Comparison of ENCODE assay signal across 9 cellular contexts in the genomic region with DNA sequence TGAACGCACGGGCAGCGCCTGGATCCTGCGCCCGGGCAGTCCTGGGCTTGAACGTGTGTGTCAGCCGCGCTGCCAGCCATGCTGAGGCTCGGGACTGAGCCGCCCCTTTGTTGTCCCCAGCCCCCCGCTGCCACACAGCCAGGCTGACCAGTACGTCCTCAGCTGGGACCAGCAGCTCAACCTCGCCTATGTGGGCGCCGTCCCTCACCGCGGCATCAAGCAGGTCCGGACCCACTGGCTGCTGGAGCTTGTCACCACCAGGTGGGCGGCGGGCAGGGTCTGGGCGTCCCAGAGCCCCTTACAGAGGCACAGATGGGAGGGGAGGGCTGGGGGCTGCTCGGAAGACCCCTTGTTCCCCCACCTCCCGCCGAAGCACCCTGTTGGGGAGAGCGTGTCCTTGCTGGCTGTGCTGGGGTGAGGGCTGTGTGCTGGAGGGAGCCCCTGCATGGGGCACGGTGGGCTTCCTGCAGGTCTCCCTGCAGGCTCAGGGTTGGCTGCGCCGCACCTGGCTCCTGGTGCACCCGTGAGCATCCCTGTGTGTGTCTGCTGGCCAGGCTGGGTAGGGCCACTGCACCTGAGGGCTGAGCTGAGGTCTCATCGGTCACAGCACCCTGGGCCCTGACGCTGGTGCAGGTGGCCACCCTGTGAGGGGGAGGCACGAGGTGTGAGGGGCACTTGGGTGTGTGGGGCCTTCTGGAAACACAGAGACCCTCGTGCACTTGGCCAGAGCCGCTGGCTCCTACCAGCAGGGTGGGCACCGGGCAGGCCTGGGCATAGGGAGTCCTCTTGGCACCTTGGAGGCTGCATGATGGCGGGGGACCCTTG. TPM values are rescaled to one million over a fixed set of nuclear protein-coding genes. Genes with fewer than 3 reads are reported as not detected.
DNase-seq lines count a peak whose midpoint lies in the region; ATAC-seq and TF ChIP-seq lines count a peak whose summit lies in the region.
"Had no signal": no experiment of that assay in that cellular context is flagged by ENCODE, and none has a peak within 500 bp of the region (broad histone marks: within the 10 kb centered on the region; RNA-seq: fewer than 3 reads in every experiment).

No MANE protein-coding gene starts in this region.

- H3K27me3 Mint-ChIP-seq in activated CD4-positive, alpha-beta T cell treated with anti-CD3 and anti-CD28 coated beads for 36 hours, result no peaks in the 10 kb centered on the region

- peak overlapping the region in 1 of 2 donors; percentile 77 for H3K27ac ChIP-seq in left lung
- peak overlapping the region; percentile 55 for H3K27ac ChIP-seq in substantia nigra (ENCODE audit: low read depth, low read length, poor library complexity, severe bottlenecking)

- peaks cover 13% of the 10 kb centered on the region for H3K4me1 Mint-ChIP-seq in activated CD4-positive, alpha-beta T cell treated with anti-CD3 and anti-CD28 coated beads for 36 hours

- H3K27ac Mint-ChIP-seq in activated CD4-positive, alpha-beta T cell treated with anti-CD3 and anti-CD28 coated beads for 36 hours, result no peak overlapping the region

- intact Hi-C loops in activated CD4-positive, alpha-beta T cell treated with anti-CD3 and anti-CD28 coated beads for 36 hours (cut with DNase I, micrococcal nuclease), result loop anchor here (2.0 to 5.0 kb wide), 5 partner anchors 56 to 385 kb away; partner anchors contain the start of genes GAK (in 1 of the 2) and TMEM175 (in 1 of the 2)
- intact Hi-C loops in left lung (cut with DNase I), result no loop called here

- POLR2A ChIA-PET in activated CD4-positive, alpha-beta T cell treated with anti-CD3 and anti-CD28 coated beads for 36 hours (lab: Charles Lee), result interaction anchor here (0.7 kb wide), 1 partner anchor 206 kb away, joined by 4 read pairs; no protein-coding TSS in a partner anchor

- no peak for ATAC-seq in activated CD4-positive, alpha-beta T cell treated with anti-CD3 and anti-CD28 coated beads for 36 hours
- ATAC-seq in left lung, result no peak

- H3K27me3 ChIP-seq in adipocyte (replicated peaks; ENCODE audit: control insufficient read depth, insufficient read depth, low read length) (no peaks in the 10 kb centered on the region), left lung (no peaks in the 10 kb centered on the region)

- no peak for TF ChIP-seq CTCF in left lung (IDR thresholded peaks at IDR 0.05)

- peaks cover 33% of the 10 kb centered on the region for H3K4me1 ChIP-seq in adipocyte (ENCODE audit: control insufficient read depth, insufficient read depth, low read length)
- H3K4me1 ChIP-seq in left lung, result peaks cover 12 to 38% of the 10 kb centered on the region in 2 donors

- peak overlapping the region; percentile 81 for H3K4me3 ChIP-seq in adipocyte (ENCODE audit: low read length)
- peak overlapping the region; percentile 64 to 76 for H3K4me3 ChIP-seq in left lung

- H3K36me3 Mint-ChIP-seq in activated CD4-positive, alpha-beta T cell treated with anti-CD3 and anti-CD28 coated beads for 36 hours (ENCODE audit: low read depth), result peaks cover 2% of the 10 kb centered on the region

- DNase-seq in activated CD4-positive, alpha-beta T cell treated with anti-CD3 and anti-CD28 coated beads for 36 hours, result no peak
- no peak for DNase-seq in activated CD4-positive, alpha-beta T cell treated with anti-CD3 and anti-CD28 coated beads, Interleukin-2, amount 50 U/mL, for 4 hours
- DNase-seq in adipocyte (ENCODE audit: low read depth), result no peak
- DNase-seq in left lung, result peak in 1 of 2 donors; percentile 82
- no peak for DNase-seq in substantia nigra (lab: John Stamatoyannopoulos, UW)
- no peak for DNase-seq in NCI-H1694 (lab: John Stamatoyannopoulos, UW)
- DNase-seq in COR-L47 (lab: John Stamatoyannopoulos, UW), result no peak
- no peak for DNase-seq in NCI-H1105 (lab: John Stamatoyannopoulos, UW)
- DNase-seq: foreskin melanocyte had no signal

- H3K9me3 ChIP-seq in adipocyte (ENCODE audit: control insufficient read depth, low read length), result no peaks in the 10 kb centered on the region
- H3K9me3 ChIP-seq in left lung, result no peaks in the 10 kb centered on the region

- peak overlapping the region; percentile 90 for H3K9ac ChIP-seq in adipocyte (ENCODE audit: low read length)

- H3K9me3 Mint-ChIP-seq in activated CD4-positive, alpha-beta T cell treated with anti-CD3 and anti-CD28 coated beads for 36 hours (ENCODE audit: low read depth), result no peaks in the 10 kb centered on the region

- CTCF ChIA-PET in activated CD4-positive, alpha-beta T cell treated with anti-CD3 and anti-CD28 coated beads for 36 hours (lab: Charles Lee), result interaction anchor here (0.5 to 1.6 kb wide), 7 partner anchors 58 to 290 kb away, joined by 3 to 5 read pairs (median 3); no protein-coding TSS in a partner anchor

- H3K36me3 ChIP-seq in adipocyte (ENCODE audit: control insufficient read depth, insufficient read depth, low read length, severe bottlenecking) (peaks cover 17% of the 10 kb centered on the region), left lung (peaks cover 0 to 30% of the 10 kb centered on the region in 2 donors)

- peak overlapping the region; percentile 74 for H3K4me3 Mint-ChIP-seq in activated CD4-positive, alpha-beta T cell treated with anti-CD3 and anti-CD28 coated beads for 36 hours

RNA-seq across cellular contexts. Expression of gene IDUA, which starts 1.1 kb away (rescaled TPM):
- total RNA-seq in activated CD4-positive, alpha-beta T cell treated with anti-CD3 and anti-CD28 coated beads for 36 hours, result 1 to 10 TPM; 6.4 to 9.0 TPM
- total RNA-seq in left lung, result 10 to 100 TPM; 33.6 to 46.8 TPM

RNA-seq across cellular contexts. Expression of gene SLC26A1, which starts 5.3 kb away (rescaled TPM):
- total RNA-seq in activated CD4-positive, alpha-beta T cell treated with anti-CD3 and anti-CD28 coated beads for 36 hours, result under 1 TPM; 0.21 to 0.43 TPM
- total RNA-seq in left lung, result under 1 TPM; 0.35 to 0.39 TPM

RNA-seq across cellular contexts. Expression of gene DGKQ, which starts 14.5 kb away (rescaled TPM):
- 10 to 100 TPM in 1 of 2 experiments, 1 to 10 TPM in 1; 9.3 to 11.3 TPM for total RNA-seq in activated CD4-positive, alpha-beta T cell treated with anti-CD3 and anti-CD28 coated beads for 36 hours
- 10 to 100 TPM; 15.8 to 19.8 TPM for total RNA-seq in left lung

RNA-seq across cellular contexts. Expression of gene FGFRL1, which starts 23.5 kb away (rescaled TPM):
- total RNA-seq in activated CD4-positive, alpha-beta T cell treated with anti-CD3 and anti-CD28 coated beads for 36 hours, result 10 to 100 TPM; 17.6 to 23.5 TPM
- 10 to 100 TPM; 23.5 to 31.2 TPM for total RNA-seq in left lung

RNA-seq across cellular contexts. Expression of gene TMEM175, which starts 55.6 kb away (rescaled TPM):
- total RNA-seq in activated CD4-positive, alpha-beta T cell treated with anti-CD3 and anti-CD28 coated beads for 36 hours, result 10 to 100 TPM; 15.2 to 17.3 TPM
- total RNA-seq in left lung, result 10 to 100 TPM; 29.9 to 31.5 TPM

Comparison
In these comparisons a context has a peak if more than half of its experiments do, and no peak if none do; other contexts are left out.
1. intact Hi-C loops: an anchor here in activated CD4-positive, alpha-beta T cell treated with anti-CD3 and anti-CD28 coated beads for 36 hours (2.0 to 5.0 kb wide); none called in left lung.